In genomic region chr7:66558660-66559465, GRCh38 we compare ENCODE assay signal across 16 cellular contexts.
A peak's percentile ranks its signal among the peaks of the same experiment; 100 is the strongest.
DNase-seq lines count a peak whose midpoint lies in the region; ATAC-seq and TF ChIP-seq lines count a peak whose summit lies in the region.
"Had no signal": no experiment of that assay in that cellular context is flagged by ENCODE, and none has a peak within 500 bp of the region (broad histone marks: within the 10 kb centered on the region; RNA-seq: fewer than 3 reads in every experiment).

No MANE protein-coding gene starts in this region.

- peaks cover 4% of the 10 kb centered on the region for H3K4me1 Mint-ChIP-seq in activated CD8-positive, alpha-beta T cell treated with anti-CD3 and anti-CD28 coated beads for 36 hours (ENCODE audit: low read depth)

- CTCF ChIA-PET in activated CD8-positive, alpha-beta T cell treated with anti-CD3 and anti-CD28 coated beads for 36 hours (lab: Charles Lee) = interaction anchor here (0.7 to 2.1 kb wide), 3 partner anchors 13 to 96 kb away, joined by 3 to 10 read pairs (median 3); no protein-coding TSS in a partner anchor

- TF ChIP-seq CTCF in heart right ventricle (IDR thresholded peaks at IDR 0.05) = no peak
- no peak for TF ChIP-seq CTCF in activated CD8-positive, alpha-beta T cell treated with anti-CD3 and anti-CD28 coated beads for 36 hours (IDR thresholded peaks at IDR 0.05)

- DNase-seq in heart right ventricle = no peak
- DNase-seq in cardiac septum (ENCODE audit: low spot score) = no peak
- peak; percentile 10 for DNase-seq in activated CD8-positive, alpha-beta T cell treated with anti-CD3 and anti-CD28 coated beads for 36 hours
- peak in 34 of 51 donors; percentile 3 to 67 (median 32) for DNase-seq in hypothalamus (lab: John Stamatoyannopoulos, UW)
- peak in 28 of 49 donors; percentile 6 to 73 (median 32) for DNase-seq in substantia nigra (lab: John Stamatoyannopoulos, UW)
- no peak for DNase-seq in activated naive CD4-positive, alpha-beta T cell (lab: John Stamatoyannopoulos, UW)
- no peak for DNase-seq in SW 1271 (lab: John Stamatoyannopoulos, UW)
- no peak for DNase-seq in epidermal melanocyte (ENCODE audit: insufficient read length, low spot score)
- DNase-seq: EL; heart left ventricle; NCI-H2171 treated with DMSO at 0.1 percent for 48 hours; stimulated activated CD4-positive, alpha-beta T cell treated with anti-CD3 and anti-CD28 coated beads, Interleukin-1b, Interleukin-23, amount 100 ng/mL, for 48 hours; stimulated activated naive CD4-positive, alpha-beta T cell; T-helper 9 cell had no signal

- no peaks in the 10 kb centered on the region for H3K9me3 Mint-ChIP-seq in activated CD8-positive, alpha-beta T cell treated with anti-CD3 and anti-CD28 coated beads for 36 hours

- POLR2A ChIA-PET in activated CD8-positive, alpha-beta T cell treated with anti-CD3 and anti-CD28 coated beads for 36 hours (lab: Charles Lee) = interaction anchor here (0.6 kb wide), 1 partner anchor 113 kb away, joined by 3 read pairs; no protein-coding TSS in a partner anchor

- H3K36me3 ChIP-seq in heart right ventricle = peaks cover 0 to 76% (median 7%) of the 10 kb centered on the region in 9 donors
- H3K36me3 ChIP-seq: prostate gland had no signal

- no peaks in the 10 kb centered on the region for H3K27me3 Mint-ChIP-seq in activated CD8-positive, alpha-beta T cell treated with anti-CD3 and anti-CD28 coated beads for 36 hours

- WGBS in heart right ventricle, 2 donors = 76 to 82% methylated on average over 17 of the region's 17 CpGs

- H3K4me3 Mint-ChIP-seq in activated CD8-positive, alpha-beta T cell treated with anti-CD3 and anti-CD28 coated beads for 36 hours = no peak overlapping the region

- peaks cover 20% of the 10 kb centered on the region for H3K36me3 Mint-ChIP-seq in activated CD8-positive, alpha-beta T cell treated with anti-CD3 and anti-CD28 coated beads for 36 hours (ENCODE audit: low read depth)

- intact Hi-C loops in heart right ventricle (cut with DNase I) (loop anchor here in 2 of 10 donors (5.0 to 10.0 kb wide), 2 partner anchors 338 to 446 kb away; no protein-coding TSS in a partner anchor), cardiac septum (cut with DNase I) (no loop called here)
- intact Hi-C loops in activated CD8-positive, alpha-beta T cell treated with anti-CD3 and anti-CD28 coated beads for 36 hours (cut with micrococcal nuclease) = no loop called here

- H3K4me3 ChIP-seq in heart right ventricle = no peak overlapping the region
- H3K4me3 ChIP-seq: heart left ventricle, lung, prostate gland had no signal

- no peak overlapping the region for H3K27ac Mint-ChIP-seq in activated CD8-positive, alpha-beta T cell treated with anti-CD3 and anti-CD28 coated beads for 36 hours

- no peak overlapping the region for H3K27ac ChIP-seq in heart right ventricle
- H3K27ac ChIP-seq in substantia nigra (ENCODE audit: low read depth, low read length, poor library complexity, severe bottlenecking) = peak overlapping the region; percentile 21
- H3K27ac ChIP-seq: heart left ventricle, prostate gland had no signal

- no peaks in the 10 kb centered on the region for H3K27me3 ChIP-seq in heart right ventricle
- H3K27me3 ChIP-seq: heart left ventricle had no signal

- no peaks in the 10 kb centered on the region for H3K9me3 ChIP-seq in heart right ventricle
- H3K9me3 ChIP-seq: heart left ventricle, prostate gland had no signal

- H3K4me1 ChIP-seq in heart right ventricle = peaks cover 0 to 10% (median 0%) of the 10 kb centered on the region in 9 donors
- H3K4me1 ChIP-seq: prostate gland had no signal

- peak in 5 of 8 donors; percentile 3 to 13 (median 7) for ATAC-seq in heart right ventricle
- ATAC-seq in activated CD8-positive, alpha-beta T cell treated with anti-CD3 and anti-CD28 coated beads for 36 hours = no peak

Comparison
In these comparisons a context has a peak if more than half of its experiments do, and no peak if none do; other contexts are left out.
1. DNase-seq: peak in activated CD8-positive, alpha-beta T cell treated with anti-CD3 and anti-CD28 coated beads for 36 hours (single experiment), hypothalamus (34 of 51) and substantia nigra (28 of 49); none in heart right ventricle (0 of 2), cardiac septum (single experiment), activated naive CD4-positive, alpha-beta T cell (0 of 4), SW 1271 (0 of 2) and epidermal melanocyte (single experiment).